17 cellular contexts compared by ENCODE assay signal in genomic region chr6:106109043-106109442, GRCh38.
"Had no signal": no experiment of that assay in that cellular context is flagged by ENCODE, and none has a peak within 500 bp of the region (broad histone marks: within the 10 kb centered on the region; RNA-seq: fewer than 3 reads in every experiment).

No MANE protein-coding gene starts in this region.

- H3K27me3 Mint-ChIP-seq: type B pancreatic cell had no signal

- DNase-seq: effector CD4-positive, alpha-beta T cell; heart left ventricle; hippocampal formation; islet precursor cell; mammary epithelial cell; occipital lobe; pancreas; right cardiac atrium; small intestine; stimulated activated CD4-positive, alpha-beta T cell treated with anti-CD3 and anti-CD28 coated beads, Interleukin-12 subunit alpha, Interleukin-12 subunit beta, amount 100 ng/mL, for 4 hours; stimulated activated naive CD4-positive, alpha-beta T cell treated with Interleukin-2 at 50 U/mL for 16 hours; uterus had no signal

- H3K4me3 Mint-ChIP-seq: nephron, type B pancreatic cell had no signal

- H3K9me3 Mint-ChIP-seq: nephron, type B pancreatic cell had no signal

- H3K27ac Mint-ChIP-seq: nephron, progenitor cell of endocrine pancreas, type B pancreatic cell had no signal

- H3K9me3 ChIP-seq: heart left ventricle, pancreas, uterus had no signal

- ATAC-seq: esophagus mucosa, heart left ventricle, left lobe of liver, pancreas, right cardiac atrium had no signal
